15 cellular contexts compared by ENCODE assay signal in genomic region chr15:68726246-68726645, GRCh38.
A peak's percentile ranks its signal among the peaks of the same experiment; 100 is the strongest.
DNase-seq lines count a peak whose midpoint lies in the region; ATAC-seq and TF ChIP-seq lines count a peak whose summit lies in the region.
"Had no signal": no experiment of that assay in that cellular context is flagged by ENCODE, and none has a peak within 500 bp of the region (broad histone marks: within the 10 kb centered on the region; RNA-seq: fewer than 3 reads in every experiment).

No MANE protein-coding gene starts in this region.

- H3K27me3 ChIP-seq in heart right ventricle (no peaks in the 10 kb centered on the region), gastroesophageal sphincter (no peaks in the 10 kb centered on the region), psoas muscle (ENCODE audit: insufficient read depth in 3 of 3, low read length in 2 of 3) (no peaks in the 10 kb centered on the region), MM.1S (replicated peaks; ENCODE audit: insufficient read depth, low read length) (no peaks in the 10 kb centered on the region)

- TF ChIP-seq POLR2A in gastroesophageal sphincter (IDR thresholded peaks at IDR 0.05) = no peak

- H4K20me1 ChIP-seq in MM.1S (ENCODE audit: insufficient read depth, low read length) = no peaks in the 10 kb centered on the region

- 54 to 58% methylated on average over 9 of the region's 9 CpGs for WGBS in heart right ventricle, 2 donors
- WGBS in gastroesophageal sphincter (ENCODE audit: low coverage in 1 of 2), 2 donors = 75% methylated on average over 5 of the region's 9 CpGs; no CpG with 5 or more reads in 1 of the 2 donors
- WGBS in psoas muscle, 3 donors = 68 to 81% (median 74%) methylated on average over 9 of the region's 9 CpGs

- H2AFZ ChIP-seq in MM.1S (ENCODE audit: low read length) = no peak overlapping the region

- no peaks in the 10 kb centered on the region for H3K79me2 ChIP-seq in MM.1S (ENCODE audit: low read length)

- no peak overlapping the region for H3K9ac ChIP-seq in MM.1S (ENCODE audit: low read length)
- H3K9ac ChIP-seq: KMS-11 had no signal

- H3K9me3 ChIP-seq in heart right ventricle = no peaks in the 10 kb centered on the region
- H3K9me3 ChIP-seq in gastroesophageal sphincter = no peaks in the 10 kb centered on the region
- no peaks in the 10 kb centered on the region for H3K9me3 ChIP-seq in psoas muscle
- no peaks in the 10 kb centered on the region for H3K9me3 ChIP-seq in MM.1S (replicated peaks; ENCODE audit: insufficient read depth, low read length)

- H3K27ac ChIP-seq in heart right ventricle = peak overlapping the region; percentile 3 to 89 (median 78)
- H3K27ac ChIP-seq in gastroesophageal sphincter = peak overlapping the region in 3 of 4 donors; percentile 6 to 57 (median 14)
- H3K27ac ChIP-seq in psoas muscle = peak overlapping the region; percentile 60
- no peak overlapping the region for H3K27ac ChIP-seq in MM.1S (ENCODE audit: low read length)
- H3K27ac ChIP-seq: KMS-11 had no signal

- intact Hi-C loops in heart right ventricle (cut with DNase I) = no loop called here
- intact Hi-C loops in Right ventricle myocardium superior (cut with DNase I) = loop anchor here (5.0 kb wide), 1 partner anchor 151 kb away; no protein-coding TSS in a partner anchor
- intact Hi-C loops in psoas muscle (cut with DNase I) = loop anchor here in 1 of 2 donors (5.0 kb wide), 1 partner anchor 151 kb away; no protein-coding TSS in a partner anchor

- no peak for TF ChIP-seq CTCF in heart right ventricle (IDR thresholded peaks at IDR 0.05)
- no peak for TF ChIP-seq CTCF in gastroesophageal sphincter (IDR thresholded peaks at IDR 0.05)
- no peak for TF ChIP-seq CTCF in psoas muscle (IDR thresholded peaks at IDR 0.05)
- TF ChIP-seq CTCF in MM.1S (IDR thresholded peaks at IDR 0.05; ENCODE audit: low read length) = no peak

- peak overlapping the region in 3 of 10 donors; percentile 2 to 14 (median 12) for H3K4me3 ChIP-seq in heart right ventricle
- H3K4me3 ChIP-seq in gastroesophageal sphincter = no peak overlapping the region
- H3K4me3 ChIP-seq in psoas muscle = no peak overlapping the region
- no peak overlapping the region for H3K4me3 ChIP-seq in MM.1S (ENCODE audit: low read length)

- ATAC-seq in heart right ventricle (no peak), Right ventricle myocardium superior (ENCODE audit: poor library complexity) (no peak), gastroesophageal sphincter (peak; percentile 2), psoas muscle (no peak), HG02759 (IDR thresholded peaks at IDR 0.05; ENCODE audit: unreplicated experiment) (no peak)
- ATAC-seq: PC-3 had no signal

- no peaks in the 10 kb centered on the region for H3F3A ChIP-seq in MM.1S (ENCODE audit: insufficient read depth, low read length)

- H3K4me2 ChIP-seq in MM.1S (ENCODE audit: low read depth, low read length) = no peak overlapping the region
- H3K4me2 ChIP-seq: KMS-11 had no signal

- DNase-seq in heart right ventricle (no peak), Right ventricle myocardium superior (no peak), psoas muscle (no peak), MM.1S (no peak), SK-N-DZ (ENCODE audit: low spot score) (no peak)
- DNase-seq: C1 segment of cervical spinal cord, NCI-H1417, NCI-H187 treated with DMSO at 0.1 percent for 48 hours, NCI-H226, NCI-H526, PC-3, RPMI8226 had no signal

- H3K9me2 ChIP-seq in MM.1S (replicated peaks; ENCODE audit: insufficient read depth, low read length) = no peaks in the 10 kb centered on the region

- TF ChIP-seq EP300 in gastroesophageal sphincter (IDR thresholded peaks at IDR 0.05) = no peak

- H3K36me3 ChIP-seq in heart right ventricle (no peaks in the 10 kb centered on the region), gastroesophageal sphincter (no peaks in the 10 kb centered on the region), psoas muscle (ENCODE audit: insufficient read depth in 1 of 2, low read depth in 1 of 2) (no peaks in the 10 kb centered on the region), MM.1S (replicated peaks; ENCODE audit: insufficient read depth, low read length) (no peaks in the 10 kb centered on the region)

- H3K4me1 ChIP-seq in heart right ventricle (peaks cover 14 to 49% (median 41%) of the 10 kb centered on the region in 9 donors), gastroesophageal sphincter (peaks cover 0 to 31% (median 16%) of the 10 kb centered on the region in 3 donors), psoas muscle (peaks cover 7% of the 10 kb centered on the region), MM.1S (ENCODE audit: low read length) (no peaks in the 10 kb centered on the region)
